ENCODE assay signal across 8 cellular contexts in the genomic region with DNA sequence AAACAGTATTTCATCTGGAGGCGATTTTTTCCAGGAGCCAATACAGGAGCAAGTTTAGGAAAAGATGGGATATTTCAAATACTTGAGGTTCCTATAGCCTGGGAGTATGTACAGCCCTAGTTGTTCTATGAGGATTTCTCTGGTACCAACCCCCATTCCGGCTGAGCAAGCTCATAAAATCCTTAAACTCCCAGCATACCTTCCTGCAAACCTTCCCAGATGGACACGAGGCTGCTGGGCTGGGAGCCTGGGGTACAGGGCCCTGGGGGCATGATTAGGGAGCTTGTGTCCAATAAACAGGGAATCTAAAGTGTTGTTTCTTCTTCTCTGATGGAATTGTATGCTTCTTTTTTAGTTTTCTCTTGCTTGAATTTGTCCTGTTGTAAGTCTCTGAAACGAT. TPM values are rescaled to one million over a fixed set of nuclear protein-coding genes. Genes with fewer than 3 reads are reported as not detected.
DNase-seq lines count a peak whose midpoint lies in the region; ATAC-seq, FAIRE-seq and TF ChIP-seq lines count a peak whose summit lies in the region.

No MANE protein-coding gene starts in this region.

- intact Hi-C loops in left ventricle myocardium inferior (cut with micrococcal nuclease) (no loop called here), left ventricle myocardium superior (cut with micrococcal nuclease) (no loop called here), ascending aorta (cut with DNase I) (loop anchor here (2.0 to 10.0 kb wide), 3 partner anchors 41 to 1353 kb away; partner anchors contain the start of genes MRPS18B and PPP1R10), upper lobe of right lung (cut with DNase I) (no loop called here)

- WGBS in liver, result 58% methylated on average over 4 of the region's 4 CpGs

- H3K4me1 ChIP-seq in left ventricle myocardium inferior (peaks cover 31% of the 10 kb centered on the region), ascending aorta (peaks cover 8 to 9% of the 10 kb centered on the region in 2 donors), liver (ENCODE audit: control insufficient read depth in 4 of 4, insufficient read depth in 4 of 4, low read length in 3 of 4) (peaks cover 4 to 14% (median 7%) of the 10 kb centered on the region in 4 donors), upper lobe of right lung (peaks cover 21% of the 10 kb centered on the region)

- H3K4me3 ChIP-seq in left ventricle myocardium inferior, result peak overlapping the region; percentile 89
- peak overlapping the region; percentile 76 to 93 for H3K4me3 ChIP-seq in ascending aorta
- peak overlapping the region in 2 of 3 donors; percentile 87 to 90 for H3K4me3 ChIP-seq in liver (ENCODE audit: low read depth in 1 of 3, low read length in 3 of 3)
- H3K4me3 ChIP-seq in upper lobe of right lung, result peak overlapping the region; percentile 76

- TF ChIP-seq CTCF in left ventricle myocardium inferior (IDR thresholded peaks at IDR 0.05; ENCODE audit: borderline replicate concordance) (no peak), ascending aorta (IDR thresholded peaks at IDR 0.05) (no peak), liver (IDR thresholded peaks at IDR 0.05; ENCODE audit: low read depth, low read length, missing input control) (no peak), upper lobe of right lung (IDR thresholded peaks at IDR 0.05) (no peak), D721Med (IDR thresholded peaks at IDR 0.05; ENCODE audit: insufficient read depth, missing control alignments) (no peak)

- H3K27ac ChIP-seq in left ventricle myocardium inferior (replicated peaks) (peak overlapping the region; percentile 96), ascending aorta (peak overlapping the region; percentile 98 to 99), liver (ENCODE audit: low read depth in 1 of 2, low read length in 2 of 2) (peak overlapping the region in 1 of 2 donors; percentile 95), upper lobe of right lung (peak overlapping the region; percentile 97)

- H3K36me3 ChIP-seq in left ventricle myocardium inferior, result peaks cover 42% of the 10 kb centered on the region
- H3K36me3 ChIP-seq in ascending aorta, result peaks cover 37 to 38% of the 10 kb centered on the region in 2 donors
- H3K36me3 ChIP-seq in liver (ENCODE audit: control insufficient read depth in 4 of 4, insufficient read depth in 3 of 4, low read depth in 1 of 4, low read length in 3 of 4), result peaks cover 13 to 36% (median 32%) of the 10 kb centered on the region in 4 donors
- peaks cover 38% of the 10 kb centered on the region for H3K36me3 ChIP-seq in upper lobe of right lung

- no peak for FAIRE-seq in GM19239 (lab: Jason Lieb, UNC)
- FAIRE-seq in D721Med (lab: Jason Lieb, UNC), result no peak

- H3K9me3 ChIP-seq in left ventricle myocardium inferior (replicated peaks), result no peaks in the 10 kb centered on the region
- no peaks in the 10 kb centered on the region for H3K9me3 ChIP-seq in ascending aorta
- H3K9me3 ChIP-seq in liver (ENCODE audit: control insufficient read depth in 4 of 4, low read length in 3 of 4), result no peaks in the 10 kb centered on the region
- H3K9me3 ChIP-seq in upper lobe of right lung, result no peaks in the 10 kb centered on the region

- peak overlapping the region in 1 of 2 donors; percentile 97 for H3K9ac ChIP-seq in liver (ENCODE audit: low read depth in 1 of 2, low read length in 2 of 2)

- DNase-seq in left ventricle myocardium inferior (no peak), left ventricle myocardium superior (no peak), ascending aorta (ENCODE audit: low spot score in 2 of 2) (no peak), upper lobe of right lung (no peak), GM19239 (ENCODE audit: insufficient read length, low spot score) (no peak), D721Med (ENCODE audit: insufficient read length, low spot score) (no peak)

- no peaks in the 10 kb centered on the region for H3K27me3 ChIP-seq in left ventricle myocardium inferior (ENCODE audit: low read depth)
- H3K27me3 ChIP-seq in ascending aorta, result no peaks in the 10 kb centered on the region
- no peaks in the 10 kb centered on the region for H3K27me3 ChIP-seq in liver (ENCODE audit: control insufficient read depth in 4 of 4, insufficient read depth in 4 of 4, low read length in 3 of 4)
- H3K27me3 ChIP-seq in upper lobe of right lung, result no peaks in the 10 kb centered on the region

- ATAC-seq in left ventricle myocardium superior (no peak), upper lobe of right lung (no peak), GM18858 (IDR thresholded peaks at IDR 0.05; ENCODE audit: unreplicated experiment) (no peak)

- TF ChIP-seq RAD21 in liver (IDR thresholded peaks at IDR 0.05), result no peak

TF ChIP-seq in liver, 16 proteins besides CTCF, POLR2A, EP300 and RAD21:
- TF ChIP-seq MAX (IDR thresholded peaks at IDR 0.05), result no peak

RNA-seq across cellular contexts. Expression of gene PRRC2A, which starts 1.5 kb away (rescaled TPM):
- total RNA-seq in left ventricle myocardium inferior (82.4 TPM), left ventricle myocardium superior (76.9 TPM), ascending aorta (171 TPM), liver (10 to 100 TPM; 27.2 to 31.9 TPM), upper lobe of right lung (138 TPM)
- 10 to 100 TPM; 21.9 to 39.3 TPM for polyA plus RNA-seq in liver

RNA-seq across cellular contexts. Expression of gene AIF1, which starts 7.0 kb away (rescaled TPM):
- total RNA-seq in left ventricle myocardium inferior (15.2 TPM), left ventricle myocardium superior (15.5 TPM), ascending aorta (1.7 TPM), liver (10 to 100 TPM; 12.2 to 46.8 TPM), upper lobe of right lung (55.3 TPM)
- polyA plus RNA-seq in liver, result 10 to 100 TPM; 24.9 to 28.6 TPM

RNA-seq across cellular contexts. Expression of gene NCR3, which starts 29.2 kb away (rescaled TPM):
- total RNA-seq in left ventricle myocardium inferior (not detected), left ventricle myocardium superior (not detected), ascending aorta (not detected), liver (under 1 TPM in 1 of 2 donors, not detected in 1; 0.42 TPM), upper lobe of right lung (1.8 TPM)
- polyA plus RNA-seq in liver, result under 1 TPM; 0.14 to 0.71 TPM

RNA-seq across cellular contexts. Expression of gene BAG6, which starts 30.5 kb away (rescaled TPM):
- total RNA-seq in left ventricle myocardium inferior (260 TPM), left ventricle myocardium superior (283 TPM), ascending aorta (255 TPM), liver (100 to 1,000 TPM; 109 to 119 TPM), upper lobe of right lung (238 TPM)
- 100 to 1,000 TPM in 1 of 2 donors, 10 to 100 TPM in 1; 64.9 to 116 TPM for polyA plus RNA-seq in liver

RNA-seq across cellular contexts. Expression of gene APOM, which starts 33.7 kb away (rescaled TPM):
- total RNA-seq in left ventricle myocardium inferior (2.4 TPM), left ventricle myocardium superior (2.4 TPM), ascending aorta (not detected), liver (100 to 1,000 TPM in 1 of 2 donors, 10 to 100 TPM in 1; 89.8 to 164 TPM), upper lobe of right lung (2.6 TPM)
- polyA plus RNA-seq in liver, result 100 to 1,000 TPM; 182 to 587 TPM
